ENCODE assay signal across 34 cellular contexts in the genomic region with DNA sequence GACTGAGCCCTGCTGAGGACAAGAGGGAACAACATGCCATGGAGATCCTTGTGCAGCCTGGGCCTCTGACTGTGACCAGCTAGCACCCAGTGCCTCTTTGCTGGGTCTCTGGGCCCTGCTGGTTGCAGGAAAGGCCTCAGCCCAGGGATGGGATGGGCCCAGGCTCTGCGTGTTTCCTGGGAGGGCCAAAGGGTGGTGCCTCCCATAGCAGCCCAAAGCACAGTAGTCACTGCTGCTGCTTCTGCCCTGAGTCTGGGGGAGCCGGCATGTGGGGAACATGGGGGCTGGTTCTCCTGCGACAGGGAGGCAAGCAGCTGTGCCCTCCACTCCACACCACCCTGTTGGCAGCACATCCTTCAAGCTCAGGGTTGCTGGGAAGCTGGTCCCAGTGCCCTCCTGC. TPM values are rescaled to one million over a fixed set of nuclear protein-coding genes. Genes with fewer than 3 reads are reported as not detected.
"Had no signal": no experiment of that assay in that cellular context is flagged by ENCODE, and none has a peak within 500 bp of the region (broad histone marks: within the 10 kb centered on the region; RNA-seq: fewer than 3 reads in every experiment).

No MANE protein-coding gene starts in this region.

- H3K4me3 ChIP-seq: ascending aorta, cardiac muscle cell had no signal

- H3K27ac ChIP-seq: ascending aorta, cardiac muscle cell, WERI-Rb-1 had no signal

- H3K36me3 ChIP-seq: ascending aorta, cardiac muscle cell, WERI-Rb-1 had no signal

- H3K27me3 ChIP-seq: ascending aorta, cardiac muscle cell had no signal

- DNase-seq: activated CD4-positive, alpha-beta memory T cell treated with anti-CD3 and anti-CD28 coated beads, Interleukin-2, amount 10 ng/mL, durations not matched to agents 7 days and 5 days; activated CD4-positive, alpha-beta T cell treated with anti-CD3 and anti-CD28 coated beads for 1 hour; activated CD4-positive, alpha-beta T cell treated with anti-CD3 and anti-CD28 coated beads for 36 hours; activated CD4-positive, alpha-beta T cell treated with anti-CD3 and anti-CD28 coated beads for 48 hours; activated CD4-positive, alpha-beta T cell treated with anti-CD3 and anti-CD28 coated beads, Interleukin-2, amount 10 ng/mL, durations not matched to agents 7 days and 5 days; activated CD4-positive, alpha-beta T cell treated with anti-CD3 and anti-CD28 coated beads, Interleukin-2, amount 50 U/mL, for 48 hours; activated CD4-positive, CD25-positive, alpha-beta regulatory T cell; activated CD8-positive, alpha-beta memory T cell treated with anti-CD3 and anti-CD28 coated beads for 24 hours; activated CD8-positive, alpha-beta memory T cell treated with anti-CD3 and anti-CD28 coated beads, Interleukin-2, amount 10 ng/mL, durations not matched to agents 7 days and 5 days; activated CD8-positive, alpha-beta memory T cell treated with anti-CD3 and anti-CD28 coated beads, Interleukin-2, amount 50 U/mL, for 48 hours; activated CD8-positive, alpha-beta T cell treated with anti-CD3 and anti-CD28 coated beads, Interleukin-2, amount 10 ng/mL, durations not matched to agents 7 days and 5 days; activated effector memory CD4-positive, alpha-beta T cell treated with Interleukin-2 at 50 U/mL for 16 hours; activated gamma-delta T cell; activated naive CD4-positive, alpha-beta T cell treated with anti-CD3 and anti-CD28 coated beads, Interleukin-2, amount 10 ng/mL, durations not matched to agents 7 days and 5 days; activated naive CD4-positive, alpha-beta T cell treated with Interleukin-2 at 50 U/mL for 16 hours; activated naive CD8-positive, alpha-beta T cell treated with anti-CD3 and anti-CD28 coated beads, Interleukin-2, amount 10 ng/mL, durations not matched to agents 7 days and 5 days; activated naive CD8-positive, alpha-beta T cell treated with anti-CD3 and anti-CD28 coated beads, Interleukin-2, amount 50 U/mL, for 24 hours; activated T-cell treated with anti-CD3 and anti-CD28 coated beads, Interleukin-2, amount 50 U/mL, for 24 hours; activated T-cell treated with anti-CD3 and anti-CD28 coated beads, Interleukin-2, amount 50 U/mL, for 48 hours; amygdala; anterior cingulate cortex; caudate nucleus; SW 1271; T-helper 1 cell; T-helper 2 cell; T-helper 9 cell; WERI-Rb-1 had no signal

- H3K4me1 ChIP-seq: ascending aorta had no signal

- ATAC-seq: activated CD4-positive, alpha-beta T cell treated with anti-CD3 and anti-CD28 coated beads for 36 hours; activated CD4-positive, CD25-positive, alpha-beta regulatory T cell treated with anti-CD3 and anti-CD28 coated beads, Interleukin-2, amount 50 U/mL, for 24 hours; activated CD8-positive, alpha-beta memory T cell treated with anti-CD3 and anti-CD28 coated beads, Interleukin-2, amount 10 ng/mL, durations not matched to agents 7 days and 5 days; activated CD8-positive, alpha-beta T cell treated with anti-CD3 and anti-CD28 coated beads, Interleukin-2, amount 10 ng/mL, durations not matched to agents 7 days and 5 days; activated naive CD8-positive, alpha-beta T cell treated with anti-CD3 and anti-CD28 coated beads, Interleukin-2, amount 50 U/mL, for 24 hours; WTC11 had no signal

RNA-seq across cellular contexts. Expression of gene ANHX, which starts 18.5 kb away (rescaled TPM):
- total RNA-seq: activated CD4-positive, alpha-beta memory T cell treated with anti-CD3 and anti-CD28 coated beads, Interleukin-2, amount 10 ng/mL, durations not matched to agents 7 days and 5 days; activated CD4-positive, alpha-beta T cell treated with anti-CD3 and anti-CD28 coated beads for 36 hours; activated CD4-positive, alpha-beta T cell treated with anti-CD3 and anti-CD28 coated beads, Interleukin-2, amount 10 ng/mL, durations not matched to agents 7 days and 5 days; activated CD8-positive, alpha-beta memory T cell treated with anti-CD3 and anti-CD28 coated beads, Interleukin-2, amount 10 ng/mL, durations not matched to agents 7 days and 5 days; activated CD8-positive, alpha-beta T cell treated with anti-CD3 and anti-CD28 coated beads, Interleukin-2, amount 10 ng/mL, durations not matched to agents 7 days and 5 days; activated naive CD8-positive, alpha-beta T cell treated with anti-CD3 and anti-CD28 coated beads, Interleukin-2, amount 10 ng/mL, durations not matched to agents 7 days and 5 days; activated T-helper 2 cell treated with anti-CD3 and anti-CD28 coated beads, Interferon-gamma antibody, Interleukin-2, Interleukin-4, amounts not matched to agents 10 μg/mL and 5 μg/mL and 100 μg/mL, durations not matched to agents 14 hours and 24 hours and 36 hours; ascending aorta; bronchial epithelial cell; cardiac muscle cell; WTC11 had no signal
- polyA plus RNA-seq: adipose tissue, cardiac muscle cell had no signal
